In the genomic region with DNA sequence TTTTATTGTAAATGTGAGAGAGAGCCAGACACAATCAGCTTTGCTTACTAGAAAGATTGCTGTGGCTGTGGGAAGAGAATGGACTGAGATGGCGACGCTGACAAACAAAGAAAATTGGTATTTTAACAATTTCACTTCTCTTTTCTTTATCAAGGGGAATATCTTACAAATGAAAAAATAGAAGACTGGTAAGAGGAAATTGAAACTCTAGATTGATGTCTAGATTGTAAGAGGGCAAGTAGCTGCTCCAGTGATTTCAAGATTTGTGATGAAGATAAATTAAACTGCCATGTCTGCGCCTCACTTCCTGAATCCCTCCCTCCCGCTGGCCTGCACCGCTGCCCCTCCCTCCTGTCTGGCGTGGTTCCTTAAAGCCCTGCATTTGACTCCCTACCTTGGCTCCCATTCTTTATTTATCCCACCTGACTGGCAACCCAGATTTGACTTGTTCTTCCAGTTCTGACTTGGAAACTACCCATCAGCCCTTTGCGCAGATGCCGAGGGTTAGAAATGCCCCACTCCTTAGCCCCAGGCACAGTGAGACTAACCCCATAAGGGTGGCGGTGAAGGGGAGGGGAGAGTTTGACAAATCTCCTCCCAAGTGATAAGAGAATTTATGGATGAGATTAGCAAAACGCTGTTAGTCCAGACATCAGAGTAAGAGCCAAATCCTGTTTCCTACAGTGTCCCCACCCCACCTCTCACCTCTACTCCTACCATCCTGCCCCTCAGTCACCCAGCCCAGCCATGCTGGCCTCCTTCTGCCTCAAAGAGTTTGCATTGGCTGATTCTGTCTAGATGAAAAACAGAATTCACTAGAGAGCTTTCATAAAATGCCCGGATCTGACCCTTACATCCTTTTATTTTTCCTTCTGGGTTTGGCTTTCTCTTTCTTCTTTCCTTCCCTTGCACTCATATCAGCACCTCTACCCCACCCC, we compare ENCODE assay signal across 9 cellular contexts.
DNase-seq lines count a peak whose midpoint lies in the region; ATAC-seq and TF ChIP-seq lines count a peak whose summit lies in the region.
"Had no signal": no experiment of that assay in that cellular context is flagged by ENCODE, and none has a peak within 500 bp of the region (broad histone marks: within the 10 kb centered on the region; RNA-seq: fewer than 3 reads in every experiment).

No MANE protein-coding gene starts in this region.

- TF ChIP-seq CTCF in GM10266 (IDR thresholded peaks at IDR 0.05; ENCODE audit: control insufficient read depth, insufficient read depth, low read depth, missing control alignments) (no peak), brain microvascular endothelial cell (IDR thresholded peaks at IDR 0.05; ENCODE audit: low read depth, low read length, missing control alignments) (no peak), uterus (IDR thresholded peaks at IDR 0.05) (no peak)

- no peak overlapping the region for H3K4me2 ChIP-seq in mesenchymal stem cell (ENCODE audit: low read length, poor library complexity, severe bottlenecking)

- H2BK12ac ChIP-seq in mesenchymal stem cell (ENCODE audit: low read length in 2 of 2), result peak overlapping the region in 1 of 2 experiments; percentile 84

- H3K27me3 Mint-ChIP-seq in activated T-helper 2 cell treated with anti-CD3 and anti-CD28 coated beads, Interferon-gamma antibody, Interleukin-2, Interleukin-4, amounts not matched to agents 10 μg/mL and 5 μg/mL and 100 μg/mL, durations not matched to agents 14 hours and 24 hours and 36 hours (ENCODE audit: low read depth), result no peaks in the 10 kb centered on the region

- no peak overlapping the region for H2BK5ac ChIP-seq in mesenchymal stem cell (ENCODE audit: low read depth, low read length, poor library complexity, severe bottlenecking)

- no peak overlapping the region for H4K91ac ChIP-seq in mesenchymal stem cell (ENCODE audit: low read length)

- peaks cover 7% of the 10 kb centered on the region for H3K4me1 ChIP-seq in mesenchymal stem cell (ENCODE audit: control insufficient read depth, insufficient read depth, low read depth, low read length)
- no peaks in the 10 kb centered on the region for H3K4me1 ChIP-seq in uterus
- H3K4me1 ChIP-seq: SJSA1 had no signal

- H3K4me3 ChIP-seq in Jurkat, Clone E6-1 (ENCODE audit: low read length), result peak overlapping the region; percentile 44
- H3K4me3 ChIP-seq in mesenchymal stem cell (ENCODE audit: insufficient read depth in 1 of 2, low read depth in 1 of 2, low read length in 2 of 2), result peak overlapping the region in 1 of 2 experiments; percentile 49
- H3K4me3 ChIP-seq in brain microvascular endothelial cell (ENCODE audit: low read depth, low read length), result no peak overlapping the region
- no peak overlapping the region for H3K4me3 ChIP-seq in uterus
- H3K4me3 ChIP-seq: SJSA1 had no signal

- H4K8ac ChIP-seq in mesenchymal stem cell (ENCODE audit: low read length), result peak overlapping the region; percentile 49

- ATAC-seq in GM21576 (IDR thresholded peaks at IDR 0.05; ENCODE audit: unreplicated experiment), result peak; percentile 36

- H3K23ac ChIP-seq in mesenchymal stem cell (ENCODE audit: low read length in 2 of 2), result no peak overlapping the region

- 34% methylated on average over 8 of the region's 11 CpGs for WGBS in mesenchymal stem cell

- peak overlapping the region in 1 of 2 experiments; percentile 54 for H3K18ac ChIP-seq in mesenchymal stem cell (ENCODE audit: low read depth in 1 of 2, low read length in 2 of 2)

- peak overlapping the region; percentile 70 for H3K9ac ChIP-seq in mesenchymal stem cell (ENCODE audit: low read length)

- peaks cover 16% of the 10 kb centered on the region for H3K9me3 Mint-ChIP-seq in activated T-helper 2 cell treated with anti-CD3 and anti-CD28 coated beads, Interferon-gamma antibody, Interleukin-2, Interleukin-4, amounts not matched to agents 10 μg/mL and 5 μg/mL and 100 μg/mL, durations not matched to agents 14 hours and 24 hours and 36 hours

- in situ Hi-C loops in brain microvascular endothelial cell (cut with HindIII; ENCODE audit: low pct_ligation_motif_present, low sequenced_read_pairs), result no loop called here

- peaks cover 29% of the 10 kb centered on the region for H3K4me1 Mint-ChIP-seq in activated T-helper 2 cell treated with anti-CD3 and anti-CD28 coated beads, Interferon-gamma antibody, Interleukin-2, Interleukin-4, amounts not matched to agents 10 μg/mL and 5 μg/mL and 100 μg/mL, durations not matched to agents 14 hours and 24 hours and 36 hours (ENCODE audit: low read depth)

- no peak overlapping the region for H2AK5ac ChIP-seq in mesenchymal stem cell (ENCODE audit: low read length, severe bottlenecking)

- no peaks in the 10 kb centered on the region for H3K79me1 ChIP-seq in mesenchymal stem cell (replicated peaks; ENCODE audit: low read length, poor library complexity, severe bottlenecking)

- H2AFZ ChIP-seq in mesenchymal stem cell (ENCODE audit: low read depth, low read length), result peak overlapping the region; percentile 2

- peak overlapping the region; percentile 86 for H3K27ac Mint-ChIP-seq in activated T-helper 2 cell treated with anti-CD3 and anti-CD28 coated beads, Interferon-gamma antibody, Interleukin-2, Interleukin-4, amounts not matched to agents 10 μg/mL and 5 μg/mL and 100 μg/mL, durations not matched to agents 14 hours and 24 hours and 36 hours

- TF ChIP-seq POLR2A in uterus (IDR thresholded peaks at IDR 0.05), result no peak

- intact Hi-C loops in activated T-helper 2 cell treated with anti-CD3 and anti-CD28 coated beads, Interferon-gamma antibody, Interleukin-2, Interleukin-4, amounts not matched to agents 10 μg/mL and 5 μg/mL and 100 μg/mL, durations not matched to agents 14 hours and 24 hours and 36 hours (cut with micrococcal nuclease), result loop anchor here (1.0 to 5.0 kb wide), 7 partner anchors 16 to 532 kb away; partner anchors contain the start of gene ATF7IP
- intact Hi-C loops in uterus (cut with DNase I; ENCODE audit: low total_unique reads), result loop anchor here (10.0 kb wide), 1 partner anchor 425 kb away; no protein-coding TSS in a partner anchor

- peaks cover 11% of the 10 kb centered on the region for H3K36me3 Mint-ChIP-seq in activated T-helper 2 cell treated with anti-CD3 and anti-CD28 coated beads, Interferon-gamma antibody, Interleukin-2, Interleukin-4, amounts not matched to agents 10 μg/mL and 5 μg/mL and 100 μg/mL, durations not matched to agents 14 hours and 24 hours and 36 hours (ENCODE audit: low read depth)

- peak; percentile 53 for DNase-seq in GM10266 (ENCODE audit: extremely low spot score)
- no peak for DNase-seq in Jurkat, Clone E6-1 (ENCODE audit: low read depth, low spot score)
- DNase-seq in activated T-helper 2 cell treated with anti-CD3 and anti-CD28 coated beads, Interferon-gamma antibody, Interleukin-2, Interleukin-4, amounts not matched to agents 10 μg/mL and 5 μg/mL and 100 μg/mL, durations not matched to agents 14 hours and 24 hours and 36 hours (ENCODE audit: low spot score), result no peak
- no peak for DNase-seq in mesenchymal stem cell
- no peak for DNase-seq in Kasumi-1 (lab: John Stamatoyannopoulos, UW)
- no peak for DNase-seq in brain microvascular endothelial cell
- DNase-seq in uterus, result no peak

- H3K4ac ChIP-seq in mesenchymal stem cell (ENCODE audit: low read depth in 1 of 2, low read length in 2 of 2), result no peak overlapping the region

- H3K36me3 ChIP-seq in mesenchymal stem cell (ENCODE audit: control insufficient read depth in 1 of 2, insufficient read depth in 2 of 2, low read depth in 1 of 2, low read length in 2 of 2) (no peaks in the 10 kb centered on the region), brain microvascular endothelial cell (replicated peaks) (no peaks in the 10 kb centered on the region), uterus (no peaks in the 10 kb centered on the region)
- H3K36me3 ChIP-seq: SJSA1 had no signal

- H3K27me3 ChIP-seq in mesenchymal stem cell (ENCODE audit: control insufficient read depth in 1 of 2, insufficient read depth in 1 of 2, low read length in 2 of 2) (peaks cover 0 to 3% of the 10 kb centered on the region in 2 experiments), brain microvascular endothelial cell (replicated peaks) (no peaks in the 10 kb centered on the region), uterus (no peaks in the 10 kb centered on the region)
- H3K27me3 ChIP-seq: SJSA1 had no signal

- H3K9me3 ChIP-seq in mesenchymal stem cell (ENCODE audit: control insufficient read depth, low read length) (peaks cover 27% of the 10 kb centered on the region), uterus (peaks cover 0 to 16% of the 10 kb centered on the region in 2 donors)
- H3K9me3 ChIP-seq: SJSA1 had no signal

- peak overlapping the region; percentile 69 for H2BK15ac ChIP-seq in mesenchymal stem cell (ENCODE audit: low read depth, poor library complexity, severe bottlenecking)

- peak overlapping the region; percentile 73 for H3K4me3 Mint-ChIP-seq in activated T-helper 2 cell treated with anti-CD3 and anti-CD28 coated beads, Interferon-gamma antibody, Interleukin-2, Interleukin-4, amounts not matched to agents 10 μg/mL and 5 μg/mL and 100 μg/mL, durations not matched to agents 14 hours and 24 hours and 36 hours (ENCODE audit: low read depth)

- H3K14ac ChIP-seq in mesenchymal stem cell (ENCODE audit: low read length in 2 of 2), result no peak overlapping the region

- no peak overlapping the region for H2BK120ac ChIP-seq in mesenchymal stem cell (ENCODE audit: low read depth, low read length)

- H3K27ac ChIP-seq in mesenchymal stem cell (ENCODE audit: low read length, poor library complexity, severe bottlenecking) (no peak overlapping the region), brain microvascular endothelial cell (no peak overlapping the region), uterus (no peak overlapping the region)
- H3K27ac ChIP-seq: SJSA1 had no signal
